10 cellular contexts compared by ENCODE assay signal in the genomic region with DNA sequence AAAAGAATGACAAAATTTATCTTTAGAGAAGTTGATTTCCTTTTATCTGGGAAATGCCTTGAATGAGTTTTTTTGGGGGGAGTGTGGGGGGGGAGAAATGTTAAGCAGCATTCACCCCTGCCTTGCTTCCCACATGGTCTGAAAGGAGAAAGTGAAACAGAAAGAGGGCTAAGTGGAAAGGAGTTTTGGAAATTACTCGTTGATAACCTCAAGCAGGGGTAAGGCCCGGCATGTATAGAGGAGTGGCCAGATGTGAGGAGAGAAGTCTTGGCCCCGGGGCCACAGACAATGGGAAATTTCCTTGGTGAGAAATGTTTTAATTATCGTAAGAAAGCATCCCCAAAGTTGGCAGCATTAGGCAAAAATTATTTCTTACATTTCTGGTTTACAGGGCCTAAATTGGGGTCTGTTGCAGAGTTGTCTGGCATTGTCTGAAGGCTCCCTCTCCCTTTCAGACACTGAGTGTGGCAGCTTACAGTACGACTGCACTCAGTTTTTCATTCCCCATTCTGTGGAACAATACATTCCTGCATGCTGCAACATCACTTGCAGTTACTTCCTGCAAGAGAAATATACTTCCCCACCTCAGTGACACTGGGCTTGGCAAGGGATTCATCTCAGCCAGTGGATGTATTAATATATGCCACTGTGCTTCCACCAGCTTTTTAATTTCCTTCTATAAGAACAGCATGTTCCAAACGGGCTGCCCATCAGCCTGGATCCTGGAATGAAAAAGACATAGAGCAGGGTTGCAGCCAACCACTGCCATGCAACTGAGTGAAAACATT. TPM values are rescaled to one million over a fixed set of nuclear protein-coding genes. Genes with fewer than 3 reads are reported as not detected.
DNase-seq lines count a peak whose midpoint lies in the region; ATAC-seq, FAIRE-seq and TF ChIP-seq lines count a peak whose summit lies in the region.
"Had no signal": no experiment of that assay in that cellular context is flagged by ENCODE, and none has a peak within 500 bp of the region (broad histone marks: within the 10 kb centered on the region; RNA-seq: fewer than 3 reads in every experiment).

No MANE protein-coding gene starts in this region.

- WGBS in H1 (ENCODE audit: extremely low coverage in 1 of 2, insufficient coverage in 1 of 2, insufficient read length in 1 of 2, insufficient replicate concordance in 2 of 2, low coverage in 1 of 2, low lambda C conversion rate in 2 of 2, missing lambda C conversion rate in 1 of 2), 2 experiments = 84% methylated on average over 6 of the region's 6 CpGs; no CpG with 5 or more reads in 1 of the 2 experiments

- H3K27ac ChIP-seq in H1 (ENCODE audit: low read depth, low read length) = no peak overlapping the region
- H3K27ac ChIP-seq: cardiac muscle cell had no signal

- H3K9ac ChIP-seq in H1 (replicated peaks in 1 of 4; ENCODE audit: extremely low read depth in 1 of 4, low read depth in 3 of 4, low read length in 3 of 4) = no peak overlapping the region

- H3K4ac ChIP-seq in H1 (replicated peaks; ENCODE audit: insufficient read length, low read depth, low read length) = no peak overlapping the region

- H4K5ac ChIP-seq in H1 (ENCODE audit: insufficient read length, low read depth, low read length) = no peak overlapping the region

- peak; percentile 53 for DNase-seq in G401 (ENCODE audit: low spot score)
- DNase-seq in H1 (ENCODE audit: low read depth in 1 of 2, low spot score in 2 of 2) = no peak
- no peak for DNase-seq in HuH-7.5 (ENCODE audit: low spot score)
- no peak for DNase-seq in central memory CD4-positive, alpha-beta T cell
- no peak for DNase-seq in GDM1 (lab: John Stamatoyannopoulos, UW)
- DNase-seq in HT-29 (ENCODE audit: low spot score) = no peak
- DNase-seq: T1000 had no signal

- POLR2A ChIA-PET in H1 (lab: Charles Lee; ENCODE audit: partially characterized antibody) = interaction anchor here (0.8 kb wide), 1 partner anchor 25 kb away, joined by 3 read pairs; no protein-coding TSS in a partner anchor

- TF ChIP-seq EP300 in H1 (IDR thresholded peaks at IDR 0.05; ENCODE audit: borderline replicate concordance in 1 of 2, low read depth in 2 of 2, low read length in 2 of 2) = no peak

- no peak overlapping the region for H2BK12ac ChIP-seq in H1 (ENCODE audit: low read depth, low read length)

- H4K20me1 ChIP-seq in H1 (replicated peaks in 1 of 2; ENCODE audit: control insufficient read depth in 1 of 2, insufficient read depth in 2 of 2, low read length in 2 of 2) = no peaks in the 10 kb centered on the region

- H3K18ac ChIP-seq in H1 (ENCODE audit: extremely low read depth, low read length) = no peak overlapping the region

- no peaks in the 10 kb centered on the region for H3K79me1 ChIP-seq in H1 (ENCODE audit: low read depth, low read length)

- no peak overlapping the region for H4K8ac ChIP-seq in H1 (ENCODE audit: extremely low read depth, insufficient read depth, low read length)

- H3K36me3 ChIP-seq in H1 (ENCODE audit: control insufficient read depth in 2 of 4, insufficient read depth in 4 of 4, low read length in 3 of 4) = peaks cover 0 to 4% (median 0%) of the 10 kb centered on the region in 4 experiments; a peak in 1 of 8 replicates
- H3K36me3 ChIP-seq: cardiac muscle cell had no signal

- no peak overlapping the region for H3K23ac ChIP-seq in H1 (ENCODE audit: insufficient read length)

- H2BK20ac ChIP-seq in H1 (ENCODE audit: low read length) = no peak overlapping the region

- no peak overlapping the region for H2BK5ac ChIP-seq in H1 (ENCODE audit: low read depth, low read length)

- in situ Hi-C loops in G401 (cut with HindIII; ENCODE audit: low sequenced_read_pairs) = no loop called here

- ATAC-seq in GM19463 (IDR thresholded peaks at IDR 0.05; ENCODE audit: unreplicated experiment) = peak; percentile 95
- peak; percentile 65 for ATAC-seq in HG03139 (IDR thresholded peaks at IDR 0.05; ENCODE audit: unreplicated experiment)

- H3K9me3 ChIP-seq in H1 (ENCODE audit: insufficient read depth in 2 of 2, low read depth in 1 of 2, low read length in 1 of 2) = no peaks in the 10 kb centered on the region

- TF ChIP-seq POLR2A in H1 (IDR thresholded peaks at IDR 0.05; ENCODE audit: control extremely low read depth in 1 of 2, low read depth in 2 of 2, low read length in 2 of 2) = no peak

- CTCF ChIA-PET in H1 (lab: Charles Lee; ENCODE audit: partially characterized antibody) = interaction anchor here (0.6 to 1.5 kb wide), 5 partner anchors 10 to 391 kb away, joined by 3 to 4 read pairs (median 3); no protein-coding TSS in a partner anchor

- no peak overlapping the region for H4K91ac ChIP-seq in H1 (replicated peaks; ENCODE audit: insufficient read length, low read length)

- no peaks in the 10 kb centered on the region for H3K23me2 ChIP-seq in H1 (ENCODE audit: low read depth, low read length)

- H3K4me1 ChIP-seq in H1 (replicated peaks in 1 of 4; ENCODE audit: control insufficient read depth in 3 of 4, insufficient read depth in 4 of 4, low read length in 3 of 4) = no peaks in the 10 kb centered on the region

- H3K79me2 ChIP-seq in H1 (ENCODE audit: control insufficient read depth in 1 of 2, insufficient read depth in 2 of 2, low read length in 2 of 2) = no peaks in the 10 kb centered on the region

- no peak for TF ChIP-seq CTCF in H1 (IDR thresholded peaks at IDR 0.05; ENCODE audit: control extremely low read depth in 1 of 3, insufficient read depth in 1 of 3, low read depth in 1 of 3, low read length in 3 of 3)

- H2AK5ac ChIP-seq in H1 (ENCODE audit: low read depth, low read length) = no peak overlapping the region

- H2BK15ac ChIP-seq in H1 (ENCODE audit: low read length) = no peak overlapping the region

- no peak overlapping the region for H2BK120ac ChIP-seq in H1 (replicated peaks; ENCODE audit: low read depth, low read length)

- no peak overlapping the region for H3K4me2 ChIP-seq in H1 (ENCODE audit: insufficient read depth in 1 of 2, low read depth in 2 of 2, low read length in 2 of 2)

- no peaks in the 10 kb centered on the region for H3K27me3 ChIP-seq in H1 (replicated peaks in 1 of 4; ENCODE audit: control insufficient read depth in 3 of 4, extremely low read depth in 1 of 4, insufficient read depth in 3 of 4, low read length in 3 of 4)
- H3K27me3 ChIP-seq: cardiac muscle cell had no signal

- no peak for TF ChIP-seq RAD21 in H1 (IDR thresholded peaks at IDR 0.05 in 1 of 2, conservative IDR thresholded peaks at IDR 0.05 in 1 of 2; ENCODE audit: low read depth in 2 of 2, low read length in 2 of 2)

- no peak overlapping the region for H3K56ac ChIP-seq in H1 (replicated peaks; ENCODE audit: insufficient read length, low read depth, low read length)

- FAIRE-seq in H1 (lab: Jason Lieb, UNC) = peak; percentile 24

- H3K14ac ChIP-seq in H1 (ENCODE audit: insufficient read length) = no peak overlapping the region

- H3K4me3 ChIP-seq in H1 (ENCODE audit: extremely low read depth in 1 of 4, insufficient read depth in 2 of 4, low read depth in 3 of 4, low read length in 4 of 4) = no peak overlapping the region
- H3K4me3 ChIP-seq: cardiac muscle cell had no signal

- no peak overlapping the region for H2AFZ ChIP-seq in H1 (ENCODE audit: low read length)

TF ChIP-seq in H1, 55 proteins besides CTCF, POLR2A, EP300 and RAD21:
- TF ChIP-seq SUZ12 (IDR thresholded peaks at IDR 0.05; ENCODE audit: low read length) (no peak), JUND (IDR thresholded peaks at IDR 0.05; ENCODE audit: low read length) (no peak), SIX5 (IDR thresholded peaks at IDR 0.05; ENCODE audit: low read depth, low read length) (no peak), CEBPB (IDR thresholded peaks at IDR 0.05; ENCODE audit: low read depth, low read length) (no peak)
- TF ChIP-seq, protein P1, sequence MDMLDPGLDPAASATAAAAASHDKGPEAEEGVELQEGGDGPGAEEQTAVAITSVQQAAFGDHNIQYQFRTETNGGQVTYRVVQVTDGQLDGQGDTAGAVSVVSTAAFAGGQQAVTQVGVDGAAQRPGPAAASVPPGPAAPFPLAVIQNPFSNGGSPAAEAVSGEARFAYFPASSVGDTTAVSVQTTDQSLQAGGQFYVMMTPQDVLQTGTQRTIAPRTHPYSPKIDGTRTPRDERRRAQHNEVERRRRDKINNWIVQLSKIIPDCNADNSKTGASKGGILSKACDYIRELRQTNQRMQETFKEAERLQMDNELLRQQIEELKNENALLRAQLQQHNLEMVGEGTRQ (IDR thresholded peaks at IDR 0.05; ENCODE audit: low read length) = no peak

RNA-seq across cellular contexts. Expression of gene B3GALNT1, which starts 23.3 kb away (rescaled TPM):
- total RNA-seq in G401 (2014; rRNA removed; shearing (Covaris generic)) = not detected in 2 replicates
- 7.2 and 8.1 TPM in 2 replicates for total RNA-seq in H1 (2021; fragmentation: NEBNext Ultra II Directional; extraction: Animal tissue kit (Norgen Biotek cat#: 25700))
- 4.2 and 5.0 TPM in 2 replicates for polyA plus RNA-seq in H1 (2011; rRNA removed)
- 4.4 TPM for polyA plus RNA-seq in H1 (2011; cell fraction: cytosol; rRNA removed)
- polyA plus RNA-seq in H1 (2011; cell fraction: nucleus; rRNA removed) = 8.0 TPM
- polyA plus RNA-seq in H1 (2012, experiment 1 of 2) = 4.1 to 6.3 TPM (median 5.5 TPM) in 4 replicates
- 1.1 TPM for polyA plus RNA-seq in H1 (2012, experiment 2 of 2)
- polyA plus RNA-seq in H1 (2013, experiment 1 of 2) = 6.5 TPM
- 6.7 TPM for polyA plus RNA-seq in H1 (2013, experiment 2 of 2)
- polyA minus RNA-seq in H1 (2011; rRNA and poly(A)+ RNA removed) = 13.4 and 15.3 TPM in 2 replicates
- polyA minus RNA-seq in H1 (2011; cell fraction: cytosol; rRNA and poly(A)+ RNA removed) = 6.2 TPM
- 15.2 TPM for polyA minus RNA-seq in H1 (2011; cell fraction: nucleus; rRNA and poly(A)+ RNA removed)
- total RNA-seq in HT-29 (2014; rRNA removed; shearing (Covaris generic)) = not detected in 2 replicates
